In genomic region chr9:98034593-98035546, GRCh38 we compare ENCODE assay signal across 8 cellular contexts. TPM values are rescaled to one million over a fixed set of nuclear protein-coding genes. Genes with fewer than 3 reads are reported as not detected.
DNase-seq lines count a peak whose midpoint lies in the region; ATAC-seq and TF ChIP-seq lines count a peak whose summit lies in the region.

No MANE protein-coding gene starts in this region.

- POLR2A ChIA-PET in IMR-90 (lab: Charles Lee; ENCODE audit: unreplicated experiment) = no interaction called here

- peaks cover 18% of the 10 kb centered on the region for H3K4me1 Mint-ChIP-seq in activated naive CD4-positive, alpha-beta T cell treated with anti-CD3 and anti-CD28 coated beads, Interleukin-2, amount 10 ng/mL, durations not matched to agents 7 days and 5 days
- H3K4me1 Mint-ChIP-seq in glutamatergic neuron (ENCODE audit: low read depth, unreplicated experiment) = no peaks in the 10 kb centered on the region

- in situ Hi-C loops in IMR-90 (cut with MboI; ENCODE audit: low sequenced_read_pairs) = no loop called here
- in situ Hi-C loops in SK-MEL-5 (cut with HindIII; ENCODE audit: low pct_unique_long_range_greater_than_20kb, low sequenced_read_pairs) = no loop called here

- H3K18ac ChIP-seq in IMR-90 (ENCODE audit: low read depth, low read length) = peak overlapping the region; percentile 66

- peak; percentile 34 for TF ChIP-seq RAD21 in IMR-90 (IDR thresholded peaks at IDR 0.05; ENCODE audit: low read length)

- peak overlapping the region; percentile 82 for H2AFZ ChIP-seq in IMR-90 (replicated peaks; ENCODE audit: low read length, poor library complexity)

- peak overlapping the region; percentile 99 for H2AK5ac ChIP-seq in IMR-90 (ENCODE audit: low read depth, low read length)

- H3K9me1 ChIP-seq in IMR-90 (ENCODE audit: insufficient read depth, low read length) = peaks cover 25% of the 10 kb centered on the region

- H2BK5ac ChIP-seq in IMR-90 (ENCODE audit: low read depth, low read length, poor library complexity, severe bottlenecking) = peak overlapping the region; percentile 81

- H3K27me3 ChIP-seq in BLaER1 (no peaks in the 10 kb centered on the region), IMR-90 (ENCODE audit: control insufficient read depth, insufficient read depth, low read length) (no peaks in the 10 kb centered on the region), prostate gland (replicated peaks; ENCODE audit: insufficient read depth) (no peaks in the 10 kb centered on the region), uterus (no peaks in the 10 kb centered on the region)

- peak overlapping the region; percentile 26; the same call in 1 of the 2 replicates for H4K5ac ChIP-seq in IMR-90 (ENCODE audit: low read depth, low read length)

- H3K9ac ChIP-seq in BLaER1 (no peak overlapping the region), IMR-90 (ENCODE audit: low read depth, low read length) (peak overlapping the region; percentile 26; the same call in 1 of the 2 replicates)

- ATAC-seq in GM19043 (IDR thresholded peaks at IDR 0.05; ENCODE audit: low read depth, unreplicated experiment) (peak; percentile 44), IMR-90 (ENCODE audit: low read depth) (no peak)

- intact Hi-C loops in IMR-90 (cut with micrococcal nuclease) (loop anchor here (1.0 to 2.0 kb wide), 2 partner anchors 52 to 112 kb away; partner anchors contain the start of gene ANP32B), prostate gland (cut with DNase I) (loop anchor here (2.0 to 5.0 kb wide), 2 partner anchors 48 to 112 kb away; partner anchors contain the start of gene TRMO), uterus (cut with DNase I; ENCODE audit: low total_unique reads) (no loop called here)

- H3K27ac ChIP-seq in BLaER1 = no peak overlapping the region
- H3K27ac ChIP-seq in IMR-90 (ENCODE audit: insufficient read depth, low read length) = peak overlapping the region; percentile 80
- no peak overlapping the region for H3K27ac ChIP-seq in prostate gland
- no peak overlapping the region for H3K27ac ChIP-seq in uterus

- H4K91ac ChIP-seq in IMR-90 (ENCODE audit: insufficient read depth, low read depth, low read length) = peak overlapping the region; percentile 97

- DNase-seq in IMR-90 (peak; percentile 75), SK-MEL-5 (ENCODE audit: low read depth, low spot score) (peak; percentile 89), glutamatergic neuron (peak; percentile 90), prostate gland (ENCODE audit: low spot score) (peak; percentile 80), uterus (peak; percentile 80 to 90)
- peak; percentile 95 for DNase-seq in activated naive CD4-positive, alpha-beta T cell treated with anti-CD3 and anti-CD28 coated beads, Interleukin-2, amount 10 ng/mL, durations not matched to agents 7 days and 5 days

- H3K27ac Mint-ChIP-seq in activated naive CD4-positive, alpha-beta T cell treated with anti-CD3 and anti-CD28 coated beads, Interleukin-2, amount 10 ng/mL, durations not matched to agents 7 days and 5 days = no peak overlapping the region
- no peak overlapping the region for H3K27ac Mint-ChIP-seq in glutamatergic neuron (ENCODE audit: unreplicated experiment)

- no peaks in the 10 kb centered on the region for H3K9me3 Mint-ChIP-seq in activated naive CD4-positive, alpha-beta T cell treated with anti-CD3 and anti-CD28 coated beads, Interleukin-2, amount 10 ng/mL, durations not matched to agents 7 days and 5 days
- H3K9me3 Mint-ChIP-seq in glutamatergic neuron (ENCODE audit: unreplicated experiment) = no peaks in the 10 kb centered on the region

- TF ChIP-seq POLR2A in IMR-90 (IDR thresholded peaks at IDR 0.05; ENCODE audit: low read depth, low read length) (no peak), prostate gland (IDR thresholded peaks at IDR 0.05) (no peak), uterus (IDR thresholded peaks at IDR 0.05) (no peak)

- H3K9me3 ChIP-seq in BLaER1 = no peaks in the 10 kb centered on the region
- no peaks in the 10 kb centered on the region for H3K9me3 ChIP-seq in IMR-90 (ENCODE audit: control insufficient read depth, insufficient read depth, low read length)
- no peaks in the 10 kb centered on the region for H3K9me3 ChIP-seq in prostate gland
- no peaks in the 10 kb centered on the region for H3K9me3 ChIP-seq in uterus

- H3K4ac ChIP-seq in IMR-90 (ENCODE audit: low read depth, low read length) = peak overlapping the region; percentile 98

- H3K56ac ChIP-seq in IMR-90 (ENCODE audit: extremely low read depth, insufficient read depth, low read length) = peak overlapping the region; percentile 89

- dilution Hi-C loops in IMR-90 (cut with HindIII; ENCODE audit: low sequenced_read_pairs, unreplicated experiment) = no loop called here

- peak overlapping the region; percentile 95 for H2AK9ac ChIP-seq in IMR-90 (replicated peaks; ENCODE audit: low read depth, low read length, poor library complexity)

- H4K20me1 ChIP-seq in BLaER1 = no peaks in the 10 kb centered on the region
- H4K20me1 ChIP-seq in IMR-90 (ENCODE audit: insufficient read depth, low read length) = no peaks in the 10 kb centered on the region

- BruUV-seq in IMR-90 (replicated peaks; lab: Mats Ljungman, UMichigan) = no TSS peak

- no peaks in the 10 kb centered on the region for H3K36me3 Mint-ChIP-seq in activated naive CD4-positive, alpha-beta T cell treated with anti-CD3 and anti-CD28 coated beads, Interleukin-2, amount 10 ng/mL, durations not matched to agents 7 days and 5 days
- no peaks in the 10 kb centered on the region for H3K36me3 Mint-ChIP-seq in glutamatergic neuron (ENCODE audit: unreplicated experiment)

- no peak overlapping the region for H3K4me3 Mint-ChIP-seq in activated naive CD4-positive, alpha-beta T cell treated with anti-CD3 and anti-CD28 coated beads, Interleukin-2, amount 10 ng/mL, durations not matched to agents 7 days and 5 days
- no peak overlapping the region for H3K4me3 Mint-ChIP-seq in glutamatergic neuron (ENCODE audit: unreplicated experiment)

- TF ChIP-seq CTCF in IMR-90 (conservative IDR thresholded peaks at IDR 0.05; ENCODE audit: low read depth, low read length) (peak; percentile 59), glutamatergic neuron (IDR thresholded peaks at IDR 0.05; ENCODE audit: partially characterized antibody, unreplicated experiment) (peak; percentile 90), prostate gland (IDR thresholded peaks at IDR 0.05) (peak; percentile 67 to 84 (median 77)), uterus (IDR thresholded peaks at IDR 0.05) (peak; percentile 77 to 85 (median 84))

- H3K4me2 ChIP-seq in BLaER1 = peak overlapping the region; percentile 43
- peak overlapping the region; percentile 3; the same call in 1 of the 2 replicates for H3K4me2 ChIP-seq in IMR-90 (ENCODE audit: low read depth, low read length)

- H3K4me1 ChIP-seq in BLaER1 = peaks cover 41% of the 10 kb centered on the region
- H3K4me1 ChIP-seq in IMR-90 (ENCODE audit: control insufficient read depth, insufficient read depth, low read length) = peaks cover 14% of the 10 kb centered on the region
- H3K4me1 ChIP-seq in prostate gland (replicated peaks) = no peaks in the 10 kb centered on the region
- no peaks in the 10 kb centered on the region for H3K4me1 ChIP-seq in uterus

- peak overlapping the region; percentile 98 for H3K23ac ChIP-seq in IMR-90 (ENCODE audit: low read depth, low read length)

- H3K4me3 ChIP-seq in BLaER1 (no peak overlapping the region), IMR-90 (ENCODE audit: insufficient read depth, low read depth, low read length) (no peak overlapping the region), prostate gland (no peak overlapping the region), uterus (no peak overlapping the region)

- H4K8ac ChIP-seq in IMR-90 (ENCODE audit: low read depth in 2 of 2, low read length in 2 of 2) = peak overlapping the region; percentile 77 to 95

- peak overlapping the region; percentile 96 for H3K14ac ChIP-seq in IMR-90 (replicated peaks; ENCODE audit: low read depth, low read length)

- CTCF ChIA-PET in IMR-90 (lab: Yijun Ruan, JAX) = interaction anchor here (1.0 kb wide), 2 partner anchors 52 to 112 kb away, joined by 3 to 4 read pairs; partner anchors contain the start of genes ANP32B and TRMO
- CTCF ChIA-PET in activated naive CD4-positive, alpha-beta T cell treated with anti-CD3 and anti-CD28 coated beads, Interleukin-2, amount 10 ng/mL, durations not matched to agents 7 days and 5 days (lab: Charles Lee) = interaction anchor here (0.5 to 7.3 kb wide), 27 partner anchors 8 to 983 kb away, joined by 3 to 49 read pairs (median 4); partner anchors contain the start of genes ANP32B, TBC1D2, TRIM14 and TRMO

- peak overlapping the region; percentile 99 for H2BK15ac ChIP-seq in IMR-90 (ENCODE audit: low read depth, low read length)

- peaks cover 27% of the 10 kb centered on the region for H3K27me3 Mint-ChIP-seq in activated naive CD4-positive, alpha-beta T cell treated with anti-CD3 and anti-CD28 coated beads, Interleukin-2, amount 10 ng/mL, durations not matched to agents 7 days and 5 days
- peaks cover 5% of the 10 kb centered on the region for H3K27me3 Mint-ChIP-seq in glutamatergic neuron (ENCODE audit: unreplicated experiment)

- peaks cover 0 to 21% of the 10 kb centered on the region in 2 experiments; a peak in 2 of 4 replicates for H3K79me1 ChIP-seq in IMR-90 (ENCODE audit: low read depth in 1 of 2, low read length in 2 of 2)

- H3K36me3 ChIP-seq in BLaER1 (no peaks in the 10 kb centered on the region), IMR-90 (ENCODE audit: control insufficient read depth, insufficient read depth, low read length) (no peaks in the 10 kb centered on the region), prostate gland (no peaks in the 10 kb centered on the region), uterus (no peaks in the 10 kb centered on the region)

- peak overlapping the region; percentile 98 for H2BK20ac ChIP-seq in IMR-90 (ENCODE audit: low read depth, low read length)

- WGBS in IMR-90 (ENCODE audit: extremely low coverage in 2 of 2, insufficient read length in 1 of 2), 2 experiments = 33% methylated on average over 2 of the region's 20 CpGs; no CpG with 5 or more reads in 1 of the 2 experiments
- 38% methylated on average over 20 of the region's 20 CpGs for WGBS in prostate gland

- H2BK120ac ChIP-seq in IMR-90 (ENCODE audit: low read depth, low read length) = peak overlapping the region; percentile 99

RNA-seq across cellular contexts. Expression of gene NANS, which starts 21.7 kb away (rescaled TPM):
- total RNA-seq in IMR-90 (2012; rRNA removed) = 306 and 313 TPM in 2 replicates
- polyA plus RNA-seq in IMR-90 (2012; rRNA removed) = 197 and 210 TPM in 2 replicates
- 201 and 222 TPM in 2 replicates for polyA plus RNA-seq in IMR-90 (2012; cell fraction: cytosol; rRNA removed)
- polyA plus RNA-seq in IMR-90 (2012; cell fraction: nucleus; rRNA removed; ENCODE audit: low replicate concordance) = 110 and 136 TPM in 2 replicates
- total RNA-seq in SK-MEL-5 (2014; rRNA removed; shearing (Covaris generic)) = 146 and 180 TPM in 2 replicates
- polyA plus RNA-seq in SK-MEL-5 (2015; cell fraction: cytosol; rRNA removed) = 74.2 and 89.5 TPM in 2 replicates
- 23.9 and 25.9 TPM in 2 replicates for polyA plus RNA-seq in SK-MEL-5 (2015; cell fraction: nucleus; rRNA removed)
- total RNA-seq in glutamatergic neuron (ENCODE audit: unreplicated experiment) = 22.9 TPM
- 100 to 1,000 TPM; 160 to 318 TPM for total RNA-seq in prostate gland
- 100 to 1,000 TPM in 1 of 4 donors, 10 to 100 TPM in 3; 37.5 to 187 (median 54.8) TPM for total RNA-seq in uterus

RNA-seq across cellular contexts. Expression of gene ANP32B, which starts 51.7 kb away (rescaled TPM):
- total RNA-seq in IMR-90 (2012; rRNA removed) (3.9 and 9.4 TPM in 2 replicates), glutamatergic neuron (ENCODE audit: unreplicated experiment) (108 TPM), prostate gland (10 to 100 TPM; 22.5 to 25.1 TPM), uterus (100 to 1,000 TPM in 1 of 4 donors, 10 to 100 TPM in 2, 1 to 10 TPM in 1; 9.3 to 162 (median 40.4) TPM)
- 40.7 and 46.8 TPM in 2 replicates for polyA plus RNA-seq in IMR-90 (2012; rRNA removed)
- 9.5 and 10.7 TPM in 2 replicates for polyA plus RNA-seq in IMR-90 (2012; cell fraction: cytosol; rRNA removed)
- 3.9 and 12.4 TPM in 2 replicates for polyA plus RNA-seq in IMR-90 (2012; cell fraction: nucleus; rRNA removed; ENCODE audit: low replicate concordance)
- 13.6 and 14.4 TPM in 2 replicates for total RNA-seq in SK-MEL-5 (2014; rRNA removed; shearing (Covaris generic))
- 124 and 130 TPM in 2 replicates for polyA plus RNA-seq in SK-MEL-5 (2015; cell fraction: cytosol; rRNA removed)
- polyA plus RNA-seq in SK-MEL-5 (2015; cell fraction: nucleus; rRNA removed) = 25.6 and 30.5 TPM in 2 replicates
